ENCODE assay signal across 25 cellular contexts in the genomic region with DNA sequence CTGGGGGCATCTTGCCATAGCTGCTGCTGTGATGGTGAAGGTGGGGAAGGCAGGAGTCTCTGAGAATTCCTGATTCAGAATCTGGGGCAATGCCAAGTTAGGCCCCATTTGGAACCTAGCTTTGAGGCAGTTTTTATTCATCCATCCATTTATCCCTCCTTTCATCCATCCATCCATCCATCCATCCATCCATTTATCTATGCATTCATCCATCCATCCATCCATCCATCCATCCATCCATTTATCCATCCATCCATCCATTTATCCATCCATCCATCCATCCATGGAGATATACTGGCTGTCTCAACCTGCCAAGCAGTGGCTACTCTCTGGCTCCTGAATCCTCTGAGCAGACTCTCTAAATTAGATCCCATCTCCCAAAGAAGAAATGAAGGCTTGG.
"Had no signal": no experiment of that assay in that cellular context is flagged by ENCODE, and none has a peak within 500 bp of the region (broad histone marks: within the 10 kb centered on the region; RNA-seq: fewer than 3 reads in every experiment).

No MANE protein-coding gene starts in this region.

- H3K4me3 ChIP-seq: MG63, SJSA1, SK-N-MC had no signal

- H3K27ac ChIP-seq: SJSA1, SK-N-MC had no signal

- H3K9me3 ChIP-seq: MG63, SJSA1 had no signal

- H3K4me1 ChIP-seq: SJSA1 had no signal

- H3K36me3 ChIP-seq: MG63, SJSA1 had no signal

- H3K27me3 ChIP-seq: MG63, SJSA1 had no signal

- DNase-seq: IMR-90, Karpas-422, KG1, NCI-H1092, NCI-H1105 treated with DMSO at 0.1 percent for 48 hours, NCI-H1417 treated with DMSO at 0.1 percent for 48 hours, NCI-H146, NCI-H1694 treated with DMSO at 0.1 percent for 48 hours, NCI-H2029, NCI-H2081 treated with DMSO at 0.1 percent for 48 hours, NCI-H2171, NCI-H226, NCI-H446, NCI-H510A, NCI-H524 treated with DMSO at 0.1 percent for 48 hours, NCI-H69, NCI-H774, Right ventricle myocardium superior, RPMI8226, SIG-M5 had no signal

- FAIRE-seq: HepG2, RCC 7860 had no signal

- ATAC-seq: HepG2 had no signal
